Comparison of ENCODE assay signal across 10 cellular contexts in the genomic region with DNA sequence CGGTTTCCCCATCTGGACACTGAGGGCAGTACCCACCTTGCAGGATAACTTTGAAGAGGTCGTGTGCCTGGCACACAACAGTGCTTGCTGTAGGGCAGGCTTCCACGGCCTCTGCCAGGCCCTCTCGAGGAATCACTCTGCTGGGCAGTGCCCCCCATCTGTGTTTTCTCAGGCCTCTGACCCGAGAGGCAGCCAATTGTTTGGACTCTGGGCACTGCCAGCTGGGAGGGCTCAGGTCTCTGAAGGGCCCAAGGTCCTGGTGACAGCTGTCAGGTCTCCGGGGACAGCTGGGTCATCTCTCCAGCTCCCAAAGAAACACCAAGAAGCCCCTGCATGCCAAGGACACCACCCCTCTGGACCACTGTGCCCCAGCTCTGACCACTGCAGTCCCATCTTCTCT. TPM values are rescaled to one million over a fixed set of nuclear protein-coding genes. Genes with fewer than 3 reads are reported as not detected.
A peak's percentile ranks its signal among the peaks of the same experiment; 100 is the strongest.
DNase-seq lines count a peak whose midpoint lies in the region; ATAC-seq and TF ChIP-seq lines count a peak whose summit lies in the region.
"Had no signal": no experiment of that assay in that cellular context is flagged by ENCODE, and none has a peak within 500 bp of the region (broad histone marks: within the 10 kb centered on the region; RNA-seq: fewer than 3 reads in every experiment).

No MANE protein-coding gene starts in this region.

- no peaks in the 10 kb centered on the region for H3K27me3 ChIP-seq in gastroesophageal sphincter

- no peaks in the 10 kb centered on the region for H3K9me3 Mint-ChIP-seq in activated T-cell treated with anti-CD3 and anti-CD28 coated beads, Interleukin-2, amount 50 U/mL, for 24 hours
- no peaks in the 10 kb centered on the region for H3K9me3 Mint-ChIP-seq in naive thymus-derived CD8-positive, alpha-beta T cell

- TF ChIP-seq CTCF in gastroesophageal sphincter (IDR thresholded peaks at IDR 0.05) = no peak

- H3K4me1 Mint-ChIP-seq in activated T-cell treated with anti-CD3 and anti-CD28 coated beads, Interleukin-2, amount 50 U/mL, for 24 hours (ENCODE audit: low read depth) = peaks cover 23% of the 10 kb centered on the region
- peaks cover 3 to 24% (median 18%) of the 10 kb centered on the region in 4 donors for H3K4me1 Mint-ChIP-seq in naive thymus-derived CD8-positive, alpha-beta T cell

- peaks cover 0 to 11% of the 10 kb centered on the region in 2 donors for H3K36me3 ChIP-seq in gastroesophageal sphincter
- H3K36me3 ChIP-seq in urinary bladder (ENCODE audit: insufficient read depth) = no peaks in the 10 kb centered on the region

- no peak for DNase-seq in activated T-cell treated with anti-CD3 and anti-CD28 coated beads, Interleukin-2, amount 50 U/mL, for 24 hours
- DNase-seq in activated T-cell treated with anti-CD3 and anti-CD28 coated beads, Interleukin-2, amount 50 U/mL, for 48 hours = no peak
- no peak for DNase-seq in naive thymus-derived CD8-positive, alpha-beta T cell
- DNase-seq in NCI-H2029 (lab: John Stamatoyannopoulos, UW) (no peak), HuH-7 (ENCODE audit: low spot score) (no peak)
- DNase-seq: activated effector memory CD4-positive, alpha-beta T cell treated with anti-CD3 and anti-CD28 coated beads, Interleukin-2, amount 50 U/mL, for 16 hours; stimulated activated CD4-positive, alpha-beta T cell treated with anti-CD3 and anti-CD28 coated beads, Interleukin-4, amount 100 ng/mL, for 1 hour had no signal

- H3K36me3 Mint-ChIP-seq in activated T-cell treated with anti-CD3 and anti-CD28 coated beads, Interleukin-2, amount 50 U/mL, for 24 hours (ENCODE audit: low read depth) = peaks cover 15% of the 10 kb centered on the region
- peaks cover 0 to 7% (median 4%) of the 10 kb centered on the region in 3 donors for H3K36me3 Mint-ChIP-seq in naive thymus-derived CD8-positive, alpha-beta T cell

- peak overlapping the region in 3 of 4 donors; percentile 75 to 87 (median 80) for H3K27ac ChIP-seq in gastroesophageal sphincter
- peak overlapping the region; percentile 12 for H3K27ac ChIP-seq in urinary bladder (ENCODE audit: low read depth)

- H3K4me1 ChIP-seq in gastroesophageal sphincter (peaks cover 5 to 50% (median 34%) of the 10 kb centered on the region in 3 donors), urinary bladder (ENCODE audit: insufficient read depth) (no peaks in the 10 kb centered on the region)

- no peaks in the 10 kb centered on the region for H3K9me3 ChIP-seq in gastroesophageal sphincter

- ATAC-seq in gastroesophageal sphincter (no peak), HG03095 (IDR thresholded peaks at IDR 0.05; ENCODE audit: unreplicated experiment) (no peak)
- no peak for ATAC-seq in naive thymus-derived CD8-positive, alpha-beta T cell

- H3K27me3 Mint-ChIP-seq in activated T-cell treated with anti-CD3 and anti-CD28 coated beads, Interleukin-2, amount 50 U/mL, for 24 hours = no peaks in the 10 kb centered on the region
- H3K27me3 Mint-ChIP-seq in naive thymus-derived CD8-positive, alpha-beta T cell = no peaks in the 10 kb centered on the region

- no peak overlapping the region for H3K4me3 Mint-ChIP-seq in activated T-cell treated with anti-CD3 and anti-CD28 coated beads, Interleukin-2, amount 50 U/mL, for 24 hours
- H3K4me3 Mint-ChIP-seq in naive thymus-derived CD8-positive, alpha-beta T cell = peak overlapping the region in 8 of 10 donors; percentile 18 to 75 (median 36)

- peak overlapping the region; percentile 20 for H3K27ac Mint-ChIP-seq in activated T-cell treated with anti-CD3 and anti-CD28 coated beads, Interleukin-2, amount 50 U/mL, for 24 hours
- no peak overlapping the region for H3K27ac Mint-ChIP-seq in naive thymus-derived CD8-positive, alpha-beta T cell

- H3K4me3 ChIP-seq in gastroesophageal sphincter = no peak overlapping the region
- no peak overlapping the region for H3K4me3 ChIP-seq in urinary bladder (ENCODE audit: low read depth, low read length)

- no peak for TF ChIP-seq POLR2A in gastroesophageal sphincter (IDR thresholded peaks at IDR 0.05)

- POLR2A ChIA-PET in naive thymus-derived CD8-positive, alpha-beta T cell (lab: Charles Lee) = interaction anchor here (0.6 to 2.8 kb wide), 5 partner anchors 8 to 183 kb away, joined by 3 to 20 read pairs (median 5); a partner anchor contains a TSS

- 100% methylated on average over 1 of the region's 6 CpGs; no CpG with 5 or more reads in 1 of the 2 donors for WGBS in gastroesophageal sphincter (ENCODE audit: low coverage in 1 of 2), 2 donors
- WGBS in urinary bladder = 82% methylated on average over 6 of the region's 6 CpGs

- no peak for TF ChIP-seq EP300 in gastroesophageal sphincter (IDR thresholded peaks at IDR 0.05)

RNA-seq across cellular contexts. Expression of a gene that starts 1.0 kb away (rescaled TPM):
- total RNA-seq in gastroesophageal sphincter (1 to 10 TPM in 1 of 4 donors, under 1 TPM in 1, not detected in 2; 0.39 to 1.0 TPM), urinary bladder (0.63 TPM)
- not detected for total RNA-seq in naive thymus-derived CD8-positive, alpha-beta T cell
- polyA plus RNA-seq in naive thymus-derived CD8-positive, alpha-beta T cell = 1 to 10 TPM in 1 of 3 donors, under 1 TPM in 2; 0.27 to 1.2 (median 0.94) TPM
- polyA plus RNA-seq in urinary bladder = 0.63 TPM

RNA-seq across cellular contexts. Expression of a gene that starts 8.2 kb away (rescaled TPM):
- total RNA-seq in gastroesophageal sphincter = 10 to 100 TPM; 36.3 to 70.1 (median 56.3) TPM
- total RNA-seq in naive thymus-derived CD8-positive, alpha-beta T cell = 10 to 100 TPM; 32.3 to 39.5 TPM
- 1 to 10 TPM; 3.5 to 8.8 (median 4.3) TPM for polyA plus RNA-seq in naive thymus-derived CD8-positive, alpha-beta T cell
- total RNA-seq in urinary bladder = 21.9 TPM
- 57.0 TPM for polyA plus RNA-seq in urinary bladder

RNA-seq across cellular contexts. Expression of a gene that starts 11.7 kb away (rescaled TPM):
- total RNA-seq in gastroesophageal sphincter (100 to 1,000 TPM; 181 to 492 (median 352) TPM), urinary bladder (79.5 TPM)
- 100 to 1,000 TPM; 131 to 134 TPM for total RNA-seq in naive thymus-derived CD8-positive, alpha-beta T cell
- 1 to 10 TPM; 3.5 to 9.9 (median 4.8) TPM for polyA plus RNA-seq in naive thymus-derived CD8-positive, alpha-beta T cell
- 197 TPM for polyA plus RNA-seq in urinary bladder

RNA-seq across cellular contexts. Expression of a gene that starts 49.0 kb away (rescaled TPM):
- under 1 TPM in 2 of 4 donors, not detected in 2; 0.27 to 0.35 TPM for total RNA-seq in gastroesophageal sphincter
- under 1 TPM; 0.08 to 0.13 TPM for total RNA-seq in naive thymus-derived CD8-positive, alpha-beta T cell
- polyA plus RNA-seq in naive thymus-derived CD8-positive, alpha-beta T cell = not detected
- 0.69 TPM for total RNA-seq in urinary bladder
- polyA plus RNA-seq in urinary bladder = 0.48 TPM

RNA-seq across cellular contexts. Expression of a gene that starts 57.9 kb away (rescaled TPM):
- total RNA-seq in gastroesophageal sphincter = 10 to 100 TPM; 29.0 to 50.8 (median 34.1) TPM
- 10 to 100 TPM; 49.3 to 53.2 TPM for total RNA-seq in naive thymus-derived CD8-positive, alpha-beta T cell
- 10 to 100 TPM; 29.9 to 40.4 (median 30.1) TPM for polyA plus RNA-seq in naive thymus-derived CD8-positive, alpha-beta T cell
- 9.3 TPM for total RNA-seq in urinary bladder
- 50.4 TPM for polyA plus RNA-seq in urinary bladder
